ENCODE assay signal across 9 cellular contexts in the genomic region with DNA sequence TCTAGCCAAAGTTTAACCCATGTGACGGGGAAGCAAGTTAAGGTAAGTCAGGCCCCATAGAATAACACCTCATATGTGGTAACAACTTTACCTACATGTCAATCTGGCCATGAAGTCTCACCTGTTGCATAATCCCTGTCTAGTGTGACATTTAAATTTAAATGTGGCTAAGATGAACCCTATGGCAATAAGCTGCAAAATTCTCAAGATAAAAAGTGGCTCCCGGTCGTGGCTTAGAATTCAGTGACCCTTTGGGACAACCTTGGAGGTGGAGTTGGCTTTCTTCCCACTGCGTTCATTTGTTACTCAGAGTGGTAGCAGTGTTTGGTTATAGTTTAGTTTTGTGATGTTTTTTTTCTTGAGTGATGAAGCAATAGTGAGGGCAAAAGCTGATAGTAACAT.
A peak's percentile ranks its signal among the peaks of the same experiment; 100 is the strongest.
DNase-seq lines count a peak whose midpoint lies in the region; FAIRE-seq and TF ChIP-seq lines count a peak whose summit lies in the region.
"Had no signal": no experiment of that assay in that cellular context is flagged by ENCODE, and none has a peak within 500 bp of the region (broad histone marks: within the 10 kb centered on the region; RNA-seq: fewer than 3 reads in every experiment).

No MANE protein-coding gene starts in this region.

- H3K27me3 ChIP-seq in endothelial cell of umbilical vein (ENCODE audit: control insufficient read depth in 2 of 2, insufficient read depth in 2 of 2, low read length in 2 of 2) (no peaks in the 10 kb centered on the region), neural progenitor cell (no peaks in the 10 kb centered on the region)

- H3K4me2 ChIP-seq in endothelial cell of umbilical vein (ENCODE audit: insufficient read depth, low read length), result no peak overlapping the region
- H3K4me2 ChIP-seq in neural progenitor cell, result no peak overlapping the region

- H3K9me3 ChIP-seq in endothelial cell of umbilical vein (replicated peaks; ENCODE audit: control insufficient read depth, insufficient read depth, low read length) (no peaks in the 10 kb centered on the region), neural progenitor cell (ENCODE audit: low read depth) (no peaks in the 10 kb centered on the region)

- TF ChIP-seq CTCF in endothelial cell of umbilical vein (IDR thresholded peaks at IDR 0.05; ENCODE audit: extremely low read depth in 1 of 2, insufficient read depth in 1 of 2, low read depth in 1 of 2, low read length in 2 of 2) (no peak), neural progenitor cell (IDR thresholded peaks at IDR 0.05) (no peak)

- H3K27me3 Mint-ChIP-seq in neural progenitor cell (ENCODE audit: insufficient read depth, low read depth), result peaks cover 2% of the 10 kb centered on the region

- no peaks in the 10 kb centered on the region for H3F3A ChIP-seq in neural progenitor cell (ENCODE audit: low read depth)

- no peak for TF ChIP-seq POLR2A in endothelial cell of umbilical vein (IDR thresholded peaks at IDR 0.05; ENCODE audit: low read depth, low read length)

- CTCF ChIA-PET in endothelial cell of umbilical vein (lab: Charles Lee), result interaction anchor here (1.4 to 2.2 kb wide), 2 partner anchors 25 to 253 kb away, joined by 3 to 8 read pairs; no protein-coding TSS in a partner anchor

- no peak overlapping the region for H3K9ac ChIP-seq in endothelial cell of umbilical vein (replicated peaks; ENCODE audit: extremely low read depth, insufficient read depth, low read length)
- H3K9ac ChIP-seq in neural progenitor cell, result no peak overlapping the region

- H3K4me1 ChIP-seq in endothelial cell of umbilical vein (ENCODE audit: control insufficient read depth, extremely low read depth, insufficient read depth, low read length), result peaks cover 23% of the 10 kb centered on the region
- peaks cover 26% of the 10 kb centered on the region for H3K4me1 ChIP-seq in neural progenitor cell

- H3K9me3 Mint-ChIP-seq in neural progenitor cell, result peaks cover 5% of the 10 kb centered on the region

- H4K20me1 ChIP-seq in endothelial cell of umbilical vein (replicated peaks; ENCODE audit: control insufficient read depth, extremely low read depth, insufficient read depth, low read length) (no peaks in the 10 kb centered on the region), neural progenitor cell (ENCODE audit: low read depth) (no peaks in the 10 kb centered on the region)

- H2AFZ ChIP-seq in endothelial cell of umbilical vein (ENCODE audit: low read depth, low read length) (no peak overlapping the region), neural progenitor cell (replicated peaks) (no peak overlapping the region)

- DNase-seq in CD1c-positive myeloid dendritic cell (ENCODE audit: extremely low spot score), result peak; percentile 17
- DNase-seq in RPMI7951 (ENCODE audit: low read depth), result peak; percentile 23
- DNase-seq in endothelial cell of umbilical vein (ENCODE audit: low read depth, low spot score), result peak; percentile 26
- no peak for DNase-seq in neural progenitor cell (ENCODE audit: low spot score)
- no peak for DNase-seq in C1 segment of cervical spinal cord (lab: John Stamatoyannopoulos, UW)
- DNase-seq in NCI-H2081 treated with DMSO at 0.1 percent for 48 hours (lab: John Stamatoyannopoulos, UW), result no peak
- no peak for DNase-seq in NCI-H146 treated with DMSO at 0.1 percent for 48 hours (lab: John Stamatoyannopoulos, UW; ENCODE audit: unreplicated experiment)
- no peak for DNase-seq in NCI-H1694 treated with DMSO at 0.1 percent for 48 hours (lab: John Stamatoyannopoulos, UW)
- DNase-seq: NCI-H2029 treated with DMSO at 0.1 percent for 48 hours had no signal

- H3K4me3 Mint-ChIP-seq in neural progenitor cell, result no peak overlapping the region

- intact Hi-C loops in endothelial cell of umbilical vein (cut with micrococcal nuclease), result loop anchor here (2.0 kb wide), 3 partner anchors 17 to 139 kb away; no protein-coding TSS in a partner anchor

- H3K36me3 ChIP-seq in endothelial cell of umbilical vein (ENCODE audit: control insufficient read depth in 2 of 2, extremely low read depth in 1 of 2, insufficient read depth in 2 of 2, low read length in 2 of 2) (no peaks in the 10 kb centered on the region), neural progenitor cell (no peaks in the 10 kb centered on the region)

- no peak overlapping the region for H3K4me3 ChIP-seq in endothelial cell of umbilical vein (replicated peaks in 1 of 3; ENCODE audit: insufficient read depth in 1 of 3, low read depth in 1 of 3, low read length in 3 of 3)
- no peak overlapping the region for H3K4me3 ChIP-seq in neural progenitor cell

- no peaks in the 10 kb centered on the region for H3K9me1 ChIP-seq in endothelial cell of umbilical vein (replicated peaks; ENCODE audit: control insufficient read depth, extremely low read depth, insufficient read depth, low read length)

- H3K36me3 Mint-ChIP-seq in neural progenitor cell, result peaks cover 7% of the 10 kb centered on the region

- BruUV-seq in endothelial cell of umbilical vein (replicated peaks; lab: Mats Ljungman, UMichigan), result no TSS peak

- peak overlapping the region; percentile 74 for H3K27ac Mint-ChIP-seq in neural progenitor cell

- POLR2A ChIA-PET in endothelial cell of umbilical vein (lab: Charles Lee), result interaction anchor here (1.4 kb wide), 1 partner anchor 93 kb away, joined by 5 read pairs; no protein-coding TSS in a partner anchor

- dilution Hi-C loops in endothelial cell of umbilical vein (cut with MboI; ENCODE audit: extremely low pct_ligation_motif_present, low sequenced_read_pairs), result no loop called here

- H3K79me2 ChIP-seq in endothelial cell of umbilical vein (ENCODE audit: control insufficient read depth, insufficient read depth, low read length) (no peaks in the 10 kb centered on the region), neural progenitor cell (ENCODE audit: low read depth) (no peaks in the 10 kb centered on the region)

- peaks cover 38% of the 10 kb centered on the region for H3K4me1 Mint-ChIP-seq in neural progenitor cell

- H3K27ac ChIP-seq in endothelial cell of umbilical vein (ENCODE audit: insufficient read depth, low read depth, low read length) (no peak overlapping the region), neural progenitor cell (no peak overlapping the region)

- FAIRE-seq in endothelial cell of umbilical vein (lab: Jason Lieb, UNC), result no peak

TF ChIP-seq in endothelial cell of umbilical vein, 7 proteins besides CTCF, POLR2A, EP300 and RAD21:
- TF ChIP-seq EZH2 (IDR thresholded peaks at IDR 0.05; ENCODE audit: borderline replicate concordance, low read depth, low read length, severe bottlenecking) (no peak), POLR2AphosphoS5 (IDR thresholded peaks at IDR 0.05; ENCODE audit: insufficient read depth, low read depth, low read length) (no peak)
- TF ChIP-seq, protein P1, sequence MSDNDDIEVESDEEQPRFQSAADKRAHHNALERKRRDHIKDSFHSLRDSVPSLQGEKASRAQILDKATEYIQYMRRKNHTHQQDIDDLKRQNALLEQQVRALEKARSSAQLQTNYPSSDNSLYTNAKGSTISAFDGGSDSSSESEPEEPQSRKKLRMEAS (IDR thresholded peaks at IDR 0.05; ENCODE audit: insufficient read depth, insufficient read length), result no peak

Comparison
In these comparisons a context has a peak if more than half of its experiments do, and no peak if none do; other contexts are left out.
1. DNase-seq: peak in CD1c-positive myeloid dendritic cell (single experiment), RPMI7951 (single experiment) and endothelial cell of umbilical vein (single experiment); none in neural progenitor cell (single experiment), C1 segment of cervical spinal cord (0 of 14), NCI-H2081 treated with DMSO at 0.1 percent for 48 hours (single experiment), NCI-H146 treated with DMSO at 0.1 percent for 48 hours (single experiment) and NCI-H1694 treated with DMSO at 0.1 percent for 48 hours (single experiment).